In the genomic region with DNA sequence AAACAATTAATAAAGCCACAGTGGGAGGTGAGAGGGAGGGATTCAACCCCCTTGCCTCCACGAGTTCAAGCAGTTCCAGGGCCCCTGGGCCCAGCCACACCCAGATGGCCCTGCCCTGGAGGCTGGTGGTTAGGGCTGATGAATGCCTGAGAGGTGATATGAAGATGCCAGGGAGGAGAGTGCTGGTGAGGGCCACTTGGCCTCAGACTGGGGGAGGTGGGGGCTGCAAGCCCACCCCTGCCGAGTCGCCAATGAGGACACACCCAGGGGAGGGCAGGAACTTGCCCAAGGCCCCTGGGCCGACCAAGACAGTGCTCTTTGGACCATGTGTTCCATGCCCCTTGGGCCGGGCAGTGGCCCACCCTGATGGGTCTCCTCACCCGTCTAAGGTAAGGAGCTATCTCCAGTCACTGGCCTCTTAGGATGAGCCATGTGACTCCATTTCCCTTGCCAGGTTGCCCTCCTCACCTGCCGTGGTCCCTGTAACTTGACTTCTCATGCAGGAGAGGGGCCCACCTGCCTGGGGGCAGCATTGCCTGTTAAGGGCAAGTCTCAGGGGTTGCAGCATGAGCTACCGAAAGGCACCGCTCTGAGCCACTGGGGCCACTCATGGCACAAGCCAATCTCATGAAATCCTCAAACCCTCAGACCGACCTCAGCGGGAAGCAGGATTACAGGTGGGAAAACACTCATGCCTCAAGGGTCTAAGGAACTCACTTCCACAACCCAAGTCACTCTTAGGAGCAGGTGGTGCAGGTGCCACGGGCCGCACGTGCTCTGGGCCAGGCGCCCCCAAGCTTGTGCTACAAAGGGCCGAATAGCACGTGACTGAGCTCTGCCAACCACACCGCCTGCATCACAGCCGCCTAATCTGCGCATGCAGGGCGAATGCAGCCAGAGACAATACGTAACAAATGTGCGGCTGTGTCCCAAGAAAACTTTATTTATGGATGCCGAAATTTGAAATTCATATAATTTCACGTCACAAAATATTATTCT, we compare ENCODE assay signal across 1 cellular context.
TF ChIP-seq lines count a peak whose summit lies in the region.

No MANE protein-coding gene starts in this region.

TF ChIP-seq in H1, 55 proteins besides CTCF, POLR2A, EP300 and RAD21:
- TF ChIP-seq, protein P1, sequence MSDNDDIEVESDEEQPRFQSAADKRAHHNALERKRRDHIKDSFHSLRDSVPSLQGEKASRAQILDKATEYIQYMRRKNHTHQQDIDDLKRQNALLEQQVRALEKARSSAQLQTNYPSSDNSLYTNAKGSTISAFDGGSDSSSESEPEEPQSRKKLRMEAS (IDR thresholded peaks at IDR 0.05) = 0 out of 2 replicates have a peak, but pooled peaks have one; percentile 27
- no peak for TF ChIP-seq TAF1 (IDR thresholded peaks at IDR 0.05; ENCODE audit: low read depth, low read length)
